8 cellular contexts compared by ENCODE assay signal in the genomic region with DNA sequence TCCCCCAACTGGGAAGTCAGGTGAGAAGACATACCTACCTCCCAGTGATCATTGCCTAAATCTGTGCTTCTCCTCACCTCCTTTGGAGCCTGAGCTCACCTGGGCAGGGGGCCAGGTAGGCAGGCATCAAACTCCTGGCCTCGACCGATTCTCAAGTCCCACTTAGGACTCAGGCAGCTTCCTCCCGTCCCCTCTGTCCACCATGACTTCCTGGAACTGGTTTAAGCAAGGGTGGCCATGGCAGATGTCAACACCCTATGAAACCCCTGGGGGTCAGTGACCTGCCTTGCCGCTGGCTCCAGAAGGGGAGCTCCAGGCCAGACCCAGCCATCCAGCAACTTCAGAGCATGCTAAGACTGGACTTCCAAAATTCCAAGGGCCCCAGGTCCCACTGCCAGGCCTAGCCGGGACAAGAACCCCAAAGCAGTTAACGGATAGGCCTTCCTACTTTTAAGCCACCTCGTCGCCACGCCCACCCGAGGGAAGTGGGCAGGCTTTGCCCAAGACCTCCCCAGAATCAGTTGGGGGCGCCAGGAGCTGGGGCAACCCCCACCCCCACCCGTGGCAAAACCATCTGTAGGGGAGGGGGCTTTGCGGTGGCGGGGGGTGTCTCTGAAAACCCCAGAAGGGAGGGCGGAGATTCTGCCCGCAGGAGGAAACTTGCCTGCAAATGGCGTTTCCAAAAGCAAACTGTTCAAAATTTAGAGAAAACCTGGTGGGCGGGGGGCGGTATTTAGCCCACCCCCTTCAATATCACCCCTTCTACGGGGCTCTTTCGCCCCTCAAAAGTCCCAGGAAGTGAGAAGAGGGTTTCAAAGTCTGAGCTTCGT. TPM values are rescaled to one million over a fixed set of nuclear protein-coding genes. Genes with fewer than 3 reads are reported as not detected.
DNase-seq lines count a peak whose midpoint lies in the region; ATAC-seq and TF ChIP-seq lines count a peak whose summit lies in the region.

No MANE protein-coding gene starts in this region.

- H3K27ac ChIP-seq in HL-60 (replicated peaks) (peak overlapping the region; percentile 73), coronary artery (peak overlapping the region; percentile 81 to 94)

- H3K4me3 ChIP-seq in HL-60 (replicated peaks; ENCODE audit: insufficient read depth, low read length) = peak overlapping the region; percentile 88
- peak overlapping the region; percentile 90 for H3K4me3 ChIP-seq in coronary artery
- H3K4me3 ChIP-seq in lower leg skin (ENCODE audit: low read depth, poor library complexity, severe bottlenecking) = peak overlapping the region; percentile 78

- TF ChIP-seq POLR2A in lower leg skin (IDR thresholded peaks at IDR 0.05) = no peak

- in situ Hi-C loops in ACHN (cut with HindIII; ENCODE audit: low pct_ligation_motif_present, low pct_unique_long_range_greater_than_20kb, low sequenced_read_pairs) = no loop called here

- 1 to 3% methylated on average over 18 of the region's 22 CpGs for WGBS in lower leg skin, 2 donors

- ATAC-seq in HG03378 (IDR thresholded peaks at IDR 0.05; ENCODE audit: unreplicated experiment) = no peak
- no peak for ATAC-seq in HG03439 (IDR thresholded peaks at IDR 0.05; ENCODE audit: unreplicated experiment)

- no peaks in the 10 kb centered on the region for H3K27me3 ChIP-seq in HL-60 (ENCODE audit: insufficient read depth, poor library complexity, severe bottlenecking)

- TF ChIP-seq CTCF in HL-60 (IDR thresholded peaks at IDR 0.05; ENCODE audit: insufficient read depth, low read length) (no peak), coronary artery (IDR thresholded peaks at IDR 0.05) (no peak), lower leg skin (IDR thresholded peaks at IDR 0.05) (no peak)

- peak; percentile 47 for DNase-seq in ACHN
- DNase-seq in HL-60 (ENCODE audit: low read depth in 1 of 2, low spot score in 1 of 2) = peak; percentile 63 to 64
- peak; percentile 49 for DNase-seq in activated CD4-positive, CD25-positive, alpha-beta regulatory T cell treated with anti-CD3 and anti-CD28 coated beads, Interleukin-2, amount 50 U/mL, for 72 hours
- peak; percentile 82 for DNase-seq in coronary artery (ENCODE audit: low spot score)
- DNase-seq in lower leg skin (ENCODE audit: low spot score in 2 of 2) = peak; percentile 67 to 94
- peak; percentile 44 to 61 for DNase-seq in stimulated activated CD8-positive, alpha-beta memory T cell treated with anti-CD3 and anti-CD28 coated beads, Interleukin-7, amount 100 ng/mL, for 4 hours (ENCODE audit: low read depth in 2 of 2)

- intact Hi-C loops in lower leg skin (cut with DNase I; ENCODE audit: low total_unique reads) = no loop called here

RNA-seq across cellular contexts. Expression of gene PLIN3, which starts 0.7 kb away (rescaled TPM):
- 10 to 100 TPM; 59.6 to 92.3 (median 68.5) TPM for total RNA-seq in lower leg skin

RNA-seq across cellular contexts. Expression of gene TICAM1, which starts 35.3 kb away (rescaled TPM):
- total RNA-seq in lower leg skin = 10 to 100 TPM in 3 of 4 donors, 1 to 10 TPM in 1; 8.0 to 34.4 (median 15.3) TPM

RNA-seq across cellular contexts. Expression of gene ARRDC5, which starts 35.9 kb away (rescaled TPM):
- 1 to 10 TPM in 1 of 4 donors, not detected in 3; 1.4 TPM for total RNA-seq in lower leg skin

RNA-seq across cellular contexts. Expression of gene UHRF1, which starts 42.5 kb away (rescaled TPM):
- total RNA-seq in lower leg skin = 1 to 10 TPM in 2 of 4 donors, under 1 TPM in 2; 0.53 to 2.4 (median 1.1) TPM
